ENCODE assay signal across 1 cellular context in the genomic region with DNA sequence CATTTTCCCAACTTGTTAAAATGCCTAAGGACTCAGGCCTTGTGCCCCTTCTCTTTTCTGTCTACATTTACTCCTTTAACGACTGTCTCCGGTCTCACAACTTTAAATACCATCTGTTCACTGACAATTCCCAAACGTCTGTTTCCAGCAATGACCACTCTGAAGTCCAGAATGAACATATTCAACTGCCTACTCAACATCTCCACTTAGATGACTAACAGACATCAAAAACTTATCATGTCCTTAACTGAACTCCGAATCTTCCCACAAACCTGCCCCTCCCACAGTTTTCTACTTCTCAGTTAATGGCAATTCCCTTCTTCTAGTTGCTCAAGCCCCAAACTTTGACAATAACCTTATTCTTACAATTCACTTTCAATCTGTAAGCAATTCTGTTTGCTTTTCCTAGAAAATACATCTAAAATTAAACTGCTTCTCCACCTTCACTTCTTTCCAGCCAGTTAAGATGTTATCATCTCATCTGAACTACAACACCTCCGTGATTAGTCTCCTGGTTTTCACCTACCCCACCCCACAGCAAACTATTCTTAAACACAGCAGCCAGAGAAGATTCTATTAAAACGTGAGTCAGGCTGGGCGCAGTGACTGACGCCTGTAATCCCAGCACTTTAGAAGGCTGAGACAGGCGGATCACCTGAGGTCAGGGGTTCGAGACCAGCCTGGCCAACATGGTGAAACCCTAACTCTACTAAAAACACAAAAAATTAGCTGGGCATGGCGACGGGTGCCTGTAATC.
TF ChIP-seq lines count a peak whose summit lies in the region.

No MANE protein-coding gene starts in this region.

TF ChIP-seq in HEK293, 187 proteins besides CTCF, POLR2A, EP300 and RAD21 (continued from another document):
- TF ChIP-seq, protein P1, sequence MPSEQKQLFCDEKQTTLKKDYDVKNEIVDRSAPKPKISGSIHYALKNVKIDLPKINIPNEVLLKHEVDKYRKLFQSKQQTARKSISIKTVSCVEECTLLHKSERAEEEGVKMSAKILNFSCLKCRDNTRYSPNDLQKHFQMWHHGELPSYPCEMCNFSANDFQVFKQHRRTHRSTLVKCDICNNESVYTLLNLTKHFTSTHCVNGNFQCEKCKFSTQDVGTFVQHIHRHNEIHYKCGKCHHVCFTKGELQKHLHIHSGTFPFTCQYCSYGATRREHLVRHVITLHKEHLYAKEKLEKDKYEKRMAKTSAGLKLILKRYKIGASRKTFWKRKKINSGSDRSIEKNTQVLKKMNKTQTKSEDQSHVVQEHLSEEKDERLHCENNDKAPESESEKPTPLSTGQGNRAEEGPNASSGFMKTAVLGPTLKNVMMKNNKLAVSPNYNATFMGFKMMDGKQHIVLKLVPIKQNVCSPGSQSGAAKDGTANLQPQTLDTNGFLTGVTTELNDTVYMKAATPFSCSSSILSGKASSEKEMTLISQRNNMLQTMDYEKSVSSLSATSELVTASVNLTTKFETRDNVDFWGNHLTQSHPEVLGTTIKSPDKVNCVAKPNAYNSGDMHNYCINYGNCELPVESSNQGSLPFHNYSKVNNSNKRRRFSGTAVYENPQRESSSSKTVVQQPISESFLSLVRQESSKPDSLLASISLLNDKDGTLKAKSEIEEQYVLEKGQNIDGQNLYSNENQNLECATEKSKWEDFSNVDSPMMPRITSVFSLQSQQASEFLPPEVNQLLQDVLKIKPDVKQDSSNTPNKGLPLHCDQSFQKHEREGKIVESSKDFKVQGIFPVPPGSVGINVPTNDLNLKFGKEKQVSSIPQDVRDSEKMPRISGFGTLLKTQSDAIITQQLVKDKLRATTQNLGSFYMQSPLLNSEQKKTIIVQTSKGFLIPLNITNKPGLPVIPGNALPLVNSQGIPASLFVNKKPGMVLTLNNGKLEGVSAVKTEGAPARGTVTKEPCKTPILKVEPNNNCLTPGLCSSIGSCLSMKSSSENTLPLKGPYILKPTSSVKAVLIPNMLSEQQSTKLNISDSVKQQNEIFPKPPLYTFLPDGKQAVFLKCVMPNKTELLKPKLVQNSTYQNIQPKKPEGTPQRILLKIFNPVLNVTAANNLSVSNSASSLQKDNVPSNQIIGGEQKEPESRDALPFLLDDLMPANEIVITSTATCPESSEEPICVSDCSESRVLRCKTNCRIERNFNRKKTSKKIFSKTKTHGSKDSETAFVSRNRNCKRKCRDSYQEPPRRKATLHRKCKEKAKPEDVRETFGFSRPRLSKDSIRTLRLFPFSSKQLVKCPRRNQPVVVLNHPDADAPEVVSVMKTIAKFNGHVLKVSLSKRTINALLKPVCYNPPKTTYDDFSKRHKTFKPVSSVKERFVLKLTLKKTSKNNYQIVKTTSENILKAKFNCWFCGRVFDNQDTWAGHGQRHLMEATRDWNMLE (tag by site-specific recombination; conservative IDR thresholded peaks at IDR 0.05; ENCODE audit: low read depth): no peak
TF ChIP-seq in HEK293: peak in this region for 1.
